11 cellular contexts compared by ENCODE assay signal in the genomic region with DNA sequence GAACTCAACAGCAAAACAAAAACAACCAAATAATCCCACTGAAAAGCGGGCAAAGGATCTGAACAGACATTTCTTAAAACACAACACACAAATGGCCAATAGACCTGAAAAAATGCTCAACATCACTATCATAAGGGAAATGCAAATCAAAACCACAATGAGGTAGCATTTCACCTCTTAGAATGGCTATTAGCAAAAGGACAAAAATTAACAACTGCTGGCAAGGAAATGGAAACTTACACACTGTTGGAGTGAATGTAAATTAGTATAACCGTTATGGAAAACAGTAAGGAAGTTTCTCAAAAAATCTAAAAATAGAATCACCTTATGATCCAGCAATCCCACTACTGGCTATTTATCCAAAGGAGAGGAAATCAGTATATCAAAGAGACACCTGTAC. TPM values are rescaled to one million over a fixed set of nuclear protein-coding genes. Genes with fewer than 3 reads are reported as not detected.
DNase-seq lines count a peak whose midpoint lies in the region; ATAC-seq, FAIRE-seq and TF ChIP-seq lines count a peak whose summit lies in the region.
"Had no signal": no experiment of that assay in that cellular context is flagged by ENCODE, and none has a peak within 500 bp of the region (broad histone marks: within the 10 kb centered on the region; RNA-seq: fewer than 3 reads in every experiment).

No MANE protein-coding gene starts in this region.

- FAIRE-seq in K562 (lab: Jason Lieb, UNC) = no peak
- FAIRE-seq in HTR-8/SVneo (lab: Jason Lieb, UNC) = no peak

- CTCF ChIA-PET in K562 (lab: Yijun Ruan, JAX; ENCODE audit: low intra/inter-chr PET ratio) = no interaction called here

- no peaks in the 10 kb centered on the region for H3K9me3 ChIP-seq in K562 (replicated peaks; ENCODE audit: control insufficient read depth, insufficient read depth, low read depth, low read length)

- TF ChIP-seq CTCF in K562 (IDR thresholded peaks at IDR 0.05 in 2 of 3, conservative IDR thresholded peaks at IDR 0.05 in 1 of 3; ENCODE audit: insufficient read depth in 2 of 3, low read depth in 1 of 3, low read length in 3 of 3) = no peak

- no peak overlapping the region for H3K27ac ChIP-seq in K562 (ENCODE audit: extremely low read depth, low read depth, low read length)
- H3K27ac ChIP-seq: cardiac muscle cell had no signal

- peaks cover 93% of the 10 kb centered on the region for H3K36me3 ChIP-seq in K562 (ENCODE audit: control insufficient read depth, insufficient read depth, low read length)

- no peaks in the 10 kb centered on the region for H4K20me1 ChIP-seq in K562 (replicated peaks; ENCODE audit: control insufficient read depth, insufficient read depth, low read length)

- no peak for TF ChIP-seq RAD21 in K562 (CRISPR knock-in tag; conservative IDR thresholded peaks at IDR 0.05 in 1 of 2, IDR thresholded peaks at IDR 0.05 in 1 of 2)

- H3K4me3 ChIP-seq in K562 = no peak overlapping the region
- H3K4me3 ChIP-seq: cardiac muscle cell had no signal

- no peaks in the 10 kb centered on the region for H3K9me1 ChIP-seq in K562 (ENCODE audit: control insufficient read depth, insufficient read depth, low read length)

- ATAC-seq in GM18868 (IDR thresholded peaks at IDR 0.05; ENCODE audit: unreplicated experiment) (peak; percentile 75), GM21447 (IDR thresholded peaks at IDR 0.05; ENCODE audit: unreplicated experiment) (peak; percentile 74), HG03135 (IDR thresholded peaks at IDR 0.05; ENCODE audit: unreplicated experiment) (peak; percentile 68), K562 (no peak), GM21825 (IDR thresholded peaks at IDR 0.05; ENCODE audit: unreplicated experiment) (no peak)

- H3K79me2 ChIP-seq in K562 (ENCODE audit: control insufficient read depth, insufficient read depth, low read length) = peaks cover 73% of the 10 kb centered on the region

- no peak overlapping the region for H3K4me2 ChIP-seq in K562 (ENCODE audit: insufficient read depth, low read length)

- POLR2A ChIA-PET in K562 (lab: Yijun Ruan, JAX) = interaction anchor here (0.9 to 1.2 kb wide), 6 partner anchors 9 to 18 kb away, joined by 3 to 7 read pairs (median 5); no protein-coding TSS in a partner anchor

- intact Hi-C loops in K562 (cut with micrococcal nuclease) = no loop called here

- TF ChIP-seq EP300 in K562 (IDR thresholded peaks at IDR 0.05; ENCODE audit: low read length) = no peak

- H3K27me3 ChIP-seq in K562 (ENCODE audit: control insufficient read depth in 2 of 2, insufficient read depth in 2 of 2, low read length in 2 of 2) = no peaks in the 10 kb centered on the region
- H3K27me3 ChIP-seq: cardiac muscle cell had no signal

- no peaks in the 10 kb centered on the region for H3K4me1 ChIP-seq in K562 (replicated peaks in 1 of 2; ENCODE audit: control insufficient read depth in 2 of 2, insufficient read depth in 2 of 2, low read length in 2 of 2)

- DNase-seq in K562 (ENCODE audit: extremely low read depth in 1 of 4, low spot score in 3 of 4) = no peak
- DNase-seq in HTR-8/SVneo (ENCODE audit: insufficient read length, low spot score) = no peak
- no peak for DNase-seq in HK-2 (ENCODE audit: unreplicated experiment)
- DNase-seq: activated CD4-positive, alpha-beta T cell treated with anti-CD3 and anti-CD28 coated beads, Interleukin-2, amount 50 U/mL, for 48 hours; MV-4-11; retina had no signal

- TF ChIP-seq POLR2A in K562 (conservative IDR thresholded peaks at IDR 0.05) = no peak

- H3K9ac ChIP-seq in K562 (ENCODE audit: insufficient read depth in 1 of 2, low read depth in 2 of 2, low read length in 2 of 2) = no peak overlapping the region

- no peak overlapping the region for H2AFZ ChIP-seq in K562 (ENCODE audit: low read depth, low read length)

- BruUV-seq in K562 (replicated peaks; lab: Mats Ljungman, UMichigan) = no TSS peak

- in situ Hi-C loops in K562 (cut with MboI) = no loop called here

- WGBS in K562 (ENCODE audit: insufficient coverage, low coverage, missing lambda C conversion rate) = 91% methylated on average over 2 of the region's 2 CpGs

TF ChIP-seq in K562, 482 proteins besides CTCF, POLR2A, EP300 and RAD21:
- TF ChIP-seq TBP (optimal IDR thresholded peaks at IDR 0.05; ENCODE audit: low read depth, low read length) (no peak), MEF2A (IDR thresholded peaks at IDR 0.05; ENCODE audit: control insufficient read depth, low read depth, low read length) (peak; percentile 18; the same call in 1 of the 2 replicates), SUPT5H (IDR thresholded peaks at IDR 0.05) (no peak), ZC3H8 (IDR thresholded peaks at IDR 0.05) (no peak), POLR2B (IDR thresholded peaks at IDR 0.05; ENCODE audit: low read depth, partially characterized antibody) (peak; percentile 15)

RNA-seq across cellular contexts. Expression of a gene that starts 20.9 kb away (rescaled TPM):
- 7.4 and 23.1 TPM in 2 replicates for total RNA-seq in K562 (2011; cell fraction: chromatin; rRNA removed; ENCODE audit: low replicate concordance)
- 8.3 and 8.5 TPM in 2 replicates for total RNA-seq in K562 (2011; cell fraction: nucleolus; rRNA removed)
- 18.5 and 39.8 TPM in 2 replicates for total RNA-seq in K562 (2011; cell fraction: nucleoplasm; rRNA removed)
- 11.5 and 12.2 TPM in 2 replicates for total RNA-seq in K562 (2014; rRNA removed)
- 15.2 and 19.0 TPM in 2 replicates for total RNA-seq in K562 (2014; rRNA removed; fragmentation: Illumina TruSeq; extraction: Trizol)
- total RNA-seq in K562 (2015; rRNA removed; fragmentation: Illumina TruSeq; extraction: Trizol) = 13.0 and 14.2 TPM in 2 replicates
- total RNA-seq in K562 (2021) = 15.1 and 15.3 TPM in 2 replicates
- 21.7 and 23.6 TPM in 2 replicates for polyA plus RNA-seq in K562 (2011; rRNA removed)
- 5.9 and 8.7 TPM in 2 replicates for polyA plus RNA-seq in K562 (2011; cell fraction: cytosol; rRNA removed)
- 13.2 and 23.9 TPM in 2 replicates for polyA plus RNA-seq in K562 (2011; cell fraction: nucleus; rRNA removed)
- 11.7 and 21.5 TPM in 2 replicates for polyA plus RNA-seq in K562 (2012)
- polyA plus RNA-seq in K562 (2014; fragmentation: Illumina TruSeq; extraction: Trizol) = 13.4 and 15.7 TPM in 2 replicates
- 1 to 10 TPM; 4.9 to 6.1 TPM for polyA plus RNA-seq in K562 (2014; fragmentation: Nextera tagmentation; extraction: Ambion mirVana)
- 9.9 and 11.2 TPM in 2 replicates for polyA plus RNA-seq in K562 (2014; rRNA removed)
- 13.9 and 15.6 TPM in 2 replicates for polyA minus RNA-seq in K562 (2011; rRNA and poly(A)+ RNA removed)
- polyA minus RNA-seq in K562 (2011; cell fraction: cytosol; rRNA and poly(A)+ RNA removed) = 9.9 and 10.1 TPM in 2 replicates
- polyA minus RNA-seq in K562 (2011; cell fraction: nucleus; rRNA and poly(A)+ RNA removed) = 7.7 and 15.2 TPM in 2 replicates

Comparison
In these comparisons a context has a peak if more than half of its experiments do, and no peak if none do; other contexts are left out.
1. ATAC-seq: peak in GM18868 (single experiment), GM21447 (single experiment) and HG03135 (single experiment); none in K562 (single experiment) and GM21825 (single experiment).